8 cellular contexts compared by ENCODE assay signal in the genomic region with DNA sequence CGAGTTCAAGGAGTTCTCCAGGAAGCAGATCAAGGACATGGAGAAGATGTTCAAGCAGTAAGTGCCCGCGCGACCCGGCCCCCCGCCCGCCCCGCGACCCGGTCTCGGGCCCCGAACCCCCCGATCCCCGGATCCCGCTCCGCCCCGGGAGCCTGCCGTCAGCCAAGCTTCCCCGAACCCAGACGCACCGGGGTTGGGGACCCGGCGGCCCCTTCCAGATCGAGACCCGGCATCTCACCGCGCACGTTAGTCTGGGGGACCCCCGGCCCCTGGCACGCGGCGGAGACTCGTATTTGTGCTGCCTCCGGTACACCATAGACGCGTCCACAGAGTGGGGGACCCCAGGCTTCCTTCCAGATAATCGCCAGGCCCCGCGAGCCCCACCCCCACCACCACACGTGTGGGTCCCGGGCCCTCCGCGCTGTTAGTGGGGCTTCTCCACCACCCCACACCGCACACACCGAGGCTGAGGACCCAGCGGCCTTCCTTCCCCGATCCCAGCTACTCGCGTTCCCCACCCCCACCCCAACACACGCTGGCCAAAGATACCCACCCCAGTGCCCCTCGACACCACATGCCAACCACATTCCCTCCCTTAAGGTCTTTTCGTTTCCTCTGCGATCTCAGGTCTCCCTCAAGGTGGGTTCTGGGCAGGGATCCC. TPM values are rescaled to one million over a fixed set of nuclear protein-coding genes. Genes with fewer than 3 reads are reported as not detected.
DNase-seq lines count a peak whose midpoint lies in the region; ATAC-seq, FAIRE-seq and TF ChIP-seq lines count a peak whose summit lies in the region.

No MANE protein-coding gene starts in this region.

- no peak for DNase-seq in Caco-2
- DNase-seq in Jurkat, Clone E6-1 (ENCODE audit: low read depth, low spot score) = no peak
- no peak for DNase-seq in bronchial epithelial cell (ENCODE audit: low read depth)
- DNase-seq in NOMO-1 treated with DMSO at 0.1 percent for 48 hours (lab: John Stamatoyannopoulos, UW; ENCODE audit: unreplicated experiment) = no peak
- no peak for DNase-seq in HuH-7 (ENCODE audit: low spot score)

- ATAC-seq in HG03432 (IDR thresholded peaks at IDR 0.05; ENCODE audit: unreplicated experiment) (no peak), HG03342 (IDR thresholded peaks at IDR 0.05; ENCODE audit: unreplicated experiment) (no peak)

- peak overlapping the region; percentile 74 for H3K27ac ChIP-seq in muscle layer of duodenum (ENCODE audit: low read length)

- H3K4me1 Mint-ChIP-seq in Caco-2 (ENCODE audit: low read depth, unreplicated experiment) = peaks cover 7% of the 10 kb centered on the region

- peak overlapping the region; percentile 84 for H3K4me3 Mint-ChIP-seq in Caco-2 (ENCODE audit: unreplicated experiment)

- no peaks in the 10 kb centered on the region for H3K9me3 Mint-ChIP-seq in Caco-2 (ENCODE audit: unreplicated experiment)

- H3K4me3 ChIP-seq in Caco-2 (ENCODE audit: low read depth, low read length) = peak overlapping the region; percentile 68
- peak overlapping the region; percentile 73 for H3K4me3 ChIP-seq in Jurkat, Clone E6-1 (ENCODE audit: low read length)
- peak overlapping the region; percentile 86 for H3K4me3 ChIP-seq in bronchial epithelial cell (ENCODE audit: low read depth, low read length)
- peak overlapping the region; percentile 74 to 75 for H3K4me3 ChIP-seq in muscle layer of duodenum (ENCODE audit: low read depth in 1 of 2, low read length in 2 of 2)

- CTCF ChIA-PET in Caco-2 (lab: Charles Lee) = interaction anchor here (0.5 kb wide), 1 partner anchor 101 kb away, joined by 3 read pairs; no protein-coding TSS in a partner anchor

- TF ChIP-seq CTCF in Caco-2 (IDR thresholded peaks at IDR 0.05; ENCODE audit: insufficient read depth in 1 of 2, low read depth in 1 of 2, low read length in 1 of 2, severe bottlenecking in 1 of 2, unreplicated experiment in 1 of 2) = no peak
- TF ChIP-seq CTCF in bronchial epithelial cell (IDR thresholded peaks at IDR 0.05; ENCODE audit: insufficient read depth, low read length, severe bottlenecking) = no peak

- intact Hi-C loops in Caco-2 (cut with micrococcal nuclease; ENCODE audit: unreplicated experiment) = loop anchor here (5.0 kb wide), 1 partner anchor 88 kb away; no protein-coding TSS in a partner anchor

- no TSS peak for BruUV-seq in Caco-2 (replicated peaks; lab: Mats Ljungman, UMichigan)

- no peaks in the 10 kb centered on the region for H3K36me3 Mint-ChIP-seq in Caco-2 (ENCODE audit: insufficient read depth, unreplicated experiment)

- FAIRE-seq in bronchial epithelial cell (lab: Jason Lieb, UNC) = no peak

- H3K4me1 ChIP-seq in Caco-2 (peaks cover 12% of the 10 kb centered on the region; the same call in 1 of the 2 replicates), muscle layer of duodenum (ENCODE audit: control insufficient read depth in 1 of 2, insufficient read depth in 2 of 2, low read length in 2 of 2) (peaks cover 3 to 27% of the 10 kb centered on the region in 2 donors)

- no peaks in the 10 kb centered on the region for H3K27me3 Mint-ChIP-seq in Caco-2 (ENCODE audit: insufficient read depth, unreplicated experiment)

- H3K36me3 ChIP-seq in Caco-2 (ENCODE audit: control insufficient read depth, insufficient read depth, low read length) (no peaks in the 10 kb centered on the region; the same call in 1 of the 2 replicates), bronchial epithelial cell (ENCODE audit: control insufficient read depth, insufficient read depth, low read length) (peaks cover 8% of the 10 kb centered on the region), muscle layer of duodenum (ENCODE audit: control insufficient read depth in 1 of 2, insufficient read depth in 2 of 2, low read length in 2 of 2) (no peaks in the 10 kb centered on the region)

- no peaks in the 10 kb centered on the region for H3K9me3 ChIP-seq in Caco-2
- H3K9me3 ChIP-seq in muscle layer of duodenum (ENCODE audit: control insufficient read depth in 1 of 2, low read length in 2 of 2) = no peaks in the 10 kb centered on the region

- POLR2A ChIA-PET in Caco-2 (lab: Charles Lee) = no interaction called here

- peak overlapping the region; percentile 49 for H3K27ac Mint-ChIP-seq in Caco-2 (ENCODE audit: unreplicated experiment)

- no peaks in the 10 kb centered on the region for H3K27me3 ChIP-seq in Caco-2 (replicated peaks; ENCODE audit: control insufficient read depth, insufficient read depth, low read length)
- no peaks in the 10 kb centered on the region for H3K27me3 ChIP-seq in bronchial epithelial cell (ENCODE audit: control insufficient read depth, insufficient read depth, low read length)
- no peaks in the 10 kb centered on the region for H3K27me3 ChIP-seq in muscle layer of duodenum (ENCODE audit: low read depth, low read length)

RNA-seq across cellular contexts. Expression of a gene that starts 0.7 kb away (rescaled TPM):
- 29.5 and 30.3 TPM in 2 replicates for total RNA-seq in Caco-2 (2022)
- 49.2 TPM for polyA plus RNA-seq in Jurkat, Clone E6-1 (2012; ENCODE audit: insufficient read depth, insufficient read length)
- 41.5 and 42.6 TPM in 2 replicates for total RNA-seq in bronchial epithelial cell

RNA-seq across cellular contexts. Expression of a gene that starts 27.9 kb away (rescaled TPM):
- total RNA-seq in Caco-2 (2022) = not detected in 2 replicates
- not detected for polyA plus RNA-seq in Jurkat, Clone E6-1 (2012; ENCODE audit: insufficient read depth, insufficient read length)
- total RNA-seq in bronchial epithelial cell = not detected in 2 replicates

RNA-seq across cellular contexts. Expression of a gene that starts 46.2 kb away (rescaled TPM):
- not detected in 2 replicates for total RNA-seq in Caco-2 (2022)
- polyA plus RNA-seq in Jurkat, Clone E6-1 (2012; ENCODE audit: insufficient read depth, insufficient read length) = not detected
- total RNA-seq in bronchial epithelial cell = not detected in 2 replicates
